2 cellular contexts compared by ENCODE assay signal in the genomic region with DNA sequence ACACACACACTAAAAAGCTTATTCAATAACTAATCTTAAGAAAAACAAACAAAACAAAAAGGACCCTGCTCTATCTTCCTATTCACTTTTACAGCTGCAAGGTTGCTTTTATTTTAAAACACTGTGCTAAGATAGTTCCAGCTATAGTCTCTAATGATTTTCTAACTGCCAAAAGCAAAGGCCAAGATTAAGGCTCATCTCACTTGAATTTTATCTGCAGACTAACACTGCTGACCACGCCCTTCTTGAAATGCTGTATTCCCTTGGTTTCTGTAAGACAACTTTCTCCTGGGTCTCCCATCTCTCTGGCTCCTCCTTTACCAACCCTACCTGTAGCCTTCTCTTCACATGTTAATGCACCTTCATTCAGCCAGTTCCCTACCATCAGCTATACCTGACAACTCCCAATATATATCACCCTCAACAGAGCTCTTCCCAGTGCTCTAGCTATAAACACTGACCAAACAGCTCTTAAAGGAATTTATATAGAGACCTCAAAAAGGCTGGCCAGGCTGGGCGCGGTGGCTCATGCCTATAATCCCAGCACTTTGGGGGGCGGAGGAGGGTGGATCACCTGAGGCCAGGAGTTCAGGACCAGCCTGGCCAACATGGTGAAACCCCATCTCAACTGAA.
TF ChIP-seq lines count a peak whose summit lies in the region.

No MANE protein-coding gene starts in this region.

TF ChIP-seq in IMR-90, 13 proteins besides CTCF, POLR2A, EP300 and RAD21 (continued from another document):
- no peak for TF ChIP-seq CEBPB (IDR thresholded peaks at IDR 0.05; ENCODE audit: low read depth, low read length)

TF ChIP-seq in WTC11, 78 proteins besides CTCF, POLR2A, EP300 and RAD21:
- TF ChIP-seq, protein P1, sequence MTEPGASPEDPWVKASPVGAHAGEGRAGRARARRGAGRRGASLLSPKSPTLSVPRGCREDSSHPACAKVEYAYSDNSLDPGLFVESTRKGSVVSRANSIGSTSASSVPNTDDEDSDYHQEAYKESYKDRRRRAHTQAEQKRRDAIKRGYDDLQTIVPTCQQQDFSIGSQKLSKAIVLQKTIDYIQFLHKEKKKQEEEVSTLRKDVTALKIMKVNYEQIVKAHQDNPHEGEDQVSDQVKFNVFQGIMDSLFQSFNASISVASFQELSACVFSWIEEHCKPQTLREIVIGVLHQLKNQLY (CRISPR knock-in tag; IDR thresholded peaks at IDR 0.05): no peak
- TF ChIP-seq NR3C1 (CRISPR knock-in tag; conservative IDR thresholded peaks at IDR 0.05; ENCODE audit: low read depth) (no peak), ZNF219 (CRISPR knock-in tag; IDR thresholded peaks at IDR 0.05; ENCODE audit: borderline replicate concordance) (no peak), IRF2 (CRISPR knock-in tag; IDR thresholded peaks at IDR 0.05; ENCODE audit: borderline replicate concordance, low read depth) (no peak)
